8 cellular contexts compared by ENCODE assay signal in genomic region chr17:17591408-17592265, GRCh38. TPM values are rescaled to one million over a fixed set of nuclear protein-coding genes. Genes with fewer than 3 reads are reported as not detected.
DNase-seq lines count a peak whose midpoint lies in the region; ATAC-seq and TF ChIP-seq lines count a peak whose summit lies in the region.

A gene with protein sequence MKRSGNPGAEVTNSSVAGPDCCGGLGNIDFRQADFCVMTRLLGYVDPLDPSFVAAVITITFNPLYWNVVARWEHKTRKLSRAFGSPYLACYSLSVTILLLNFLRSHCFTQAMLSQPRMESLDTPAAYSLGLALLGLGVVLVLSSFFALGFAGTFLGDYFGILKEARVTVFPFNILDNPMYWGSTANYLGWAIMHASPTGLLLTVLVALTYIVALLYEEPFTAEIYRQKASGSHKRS (minus strand): TSS chr17:17591708. CDS start chr17:17591626, 82 bp downstream.

- peaks cover 15 to 17% of the 10 kb centered on the region in 2 donors for H3K4me1 Mint-ChIP-seq in effector memory CD8-positive, alpha-beta T cell (ENCODE audit: low read depth in 2 of 2)

- peak within 1 kb of the TSS; percentile 86 to 94 for H3K4me3 Mint-ChIP-seq in effector memory CD8-positive, alpha-beta T cell

- no peak for TF ChIP-seq CTCF in GM20000 (IDR thresholded peaks at IDR 0.05; ENCODE audit: extremely low read depth, missing control alignments)

- H3K9me3 Mint-ChIP-seq in effector memory CD8-positive, alpha-beta T cell = no peaks in the 10 kb centered on the region

- peak within 1 kb of the TSS; percentile 86 to 98 for H3K27ac Mint-ChIP-seq in effector memory CD8-positive, alpha-beta T cell

- H3K27me3 Mint-ChIP-seq in effector memory CD8-positive, alpha-beta T cell = no peaks in the 10 kb centered on the region

- H3K36me3 Mint-ChIP-seq in effector memory CD8-positive, alpha-beta T cell (ENCODE audit: insufficient read depth) = no peaks in the 10 kb centered on the region

- CTCF ChIA-PET in activated CD8-positive, alpha-beta memory T cell treated with anti-CD3 and anti-CD28 coated beads for 36 hours (lab: Charles Lee) = interaction anchor here (0.9 to 2.2 kb wide), 5 partner anchors 22 to 235 kb away, joined by 3 to 6 read pairs (median 3); partner anchors contain the start of gene RASD1

- POLR2A ChIA-PET in activated CD8-positive, alpha-beta memory T cell treated with anti-CD3 and anti-CD28 coated beads for 36 hours (lab: Charles Lee) = interaction anchor here (0.6 to 1.8 kb wide), 4 partner anchors 17 to 325 kb away, joined by 3 to 7 read pairs (median 4); partner anchors contain the start of genes RASD1 and SREBF1

- peak; percentile 91 for ATAC-seq in effector memory CD8-positive, alpha-beta T cell (replicated peaks)

- DNase-seq in CMK (ENCODE audit: low read depth) = peak; percentile 92
- DNase-seq in GM20000 (ENCODE audit: low spot score) = peak; percentile 97
- DNase-seq in HT-29 (ENCODE audit: low spot score) = peak; percentile 93
- DNase-seq in NOMO-1 (lab: John Stamatoyannopoulos, UW; ENCODE audit: unreplicated experiment in 2 of 2) = peak; percentile 90 to 98
- DNase-seq in effector memory CD8-positive, alpha-beta T cell = peak; percentile 88 to 92 (median 91)
- DNase-seq in medulla oblongata (ENCODE audit: extremely low spot score) = peak; percentile 99
- peak; percentile 90 for DNase-seq in stimulated activated CD8-positive, alpha-beta memory T cell treated with anti-CD3 and anti-CD28 coated beads, Interleukin-12 subunit alpha, Interleukin-12 subunit beta, amount 100 ng/mL, for 1 hour (ENCODE audit: low read depth)

RNA-seq across cellular contexts. Expression of the gene that starts here (rescaled TPM):
- total RNA-seq in HT-29 (2014; rRNA removed; shearing (Covaris generic)) = 64.4 and 78.5 TPM in 2 replicates
- total RNA-seq in activated CD8-positive, alpha-beta memory T cell treated with anti-CD3 and anti-CD28 coated beads for 36 hours = 10 to 100 TPM; 30.3 to 43.6 TPM

Comparison
In these comparisons a context has a peak if more than half of its experiments do, and no peak if none do; other contexts are left out.
1. Peak in every context shown above with its lines: DNase-seq and ATAC-seq.